23 cellular contexts compared by ENCODE assay signal in the genomic region with DNA sequence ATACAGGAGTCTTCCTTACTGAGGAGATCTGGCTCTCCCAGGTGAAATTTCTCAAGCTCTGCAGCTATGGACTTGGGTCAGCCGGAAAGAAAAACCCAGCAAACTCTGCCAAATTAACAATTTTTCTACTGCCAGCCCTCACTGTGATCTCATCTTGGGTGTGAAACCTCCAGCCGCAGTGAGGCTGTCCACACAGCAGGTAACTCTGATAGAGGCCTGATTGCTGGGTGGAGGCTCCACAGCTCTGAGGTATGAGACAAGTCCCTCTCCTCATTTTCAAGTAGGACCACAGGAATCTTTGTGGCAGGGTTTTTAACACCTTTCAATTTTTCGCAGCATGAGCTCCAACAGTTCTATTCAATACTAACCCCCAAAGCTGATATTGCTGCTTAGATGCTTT.
"Had no signal": no experiment of that assay in that cellular context is flagged by ENCODE, and none has a peak within 500 bp of the region (broad histone marks: within the 10 kb centered on the region; RNA-seq: fewer than 3 reads in every experiment).

No MANE protein-coding gene starts in this region.

- DNase-seq: dermis blood vessel endothelial cell; dorsolateral prefrontal cortex; effector CD4-positive, alpha-beta T cell; effector memory CD4-positive, alpha-beta T cell; erythroblast; esophagus squamous epithelium; foreskin fibroblast; foreskin melanocyte; gastrocnemius medialis; glutamatergic neuron; head of caudate nucleus; heart right ventricle; hippocampal formation; left cardiac atrium; left lung; left ventricle myocardium superior; lower lobe of right lung; mesenchymal stem cell; midbrain; naive thymus-derived CD4-positive, alpha-beta T cell had no signal

- H3K27ac ChIP-seq: coronary artery, dorsolateral prefrontal cortex, epithelial cell of prostate, esophagus squamous epithelium, gastrocnemius medialis, heart right ventricle, left lung, lower lobe of right lung had no signal

- H3K4me1 Mint-ChIP-seq: naive thymus-derived CD4-positive, alpha-beta T cell had no signal

- ATAC-seq: esophagus mucosa; gastrocnemius medialis; heart right ventricle; left cardiac atrium; left lung; left ventricle myocardium superior; lower lobe of right lung; naive thymus-derived CD4-positive, alpha-beta T cell had no signal

- H3K27me3 ChIP-seq: dorsolateral prefrontal cortex, esophagus squamous epithelium, gastrocnemius medialis, left lung had no signal

- H3K36me3 ChIP-seq: esophagus squamous epithelium, gastrocnemius medialis, heart right ventricle, left lung, lower lobe of right lung had no signal

- H3K27ac Mint-ChIP-seq: naive thymus-derived CD4-positive, alpha-beta T cell had no signal

- H3K4me1 ChIP-seq: esophagus squamous epithelium, gastrocnemius medialis, heart right ventricle, left lung, lower lobe of right lung had no signal

- H3K9me3 ChIP-seq: esophagus squamous epithelium, gastrocnemius medialis, left lung, lower lobe of right lung had no signal

- H3K36me3 Mint-ChIP-seq: naive thymus-derived CD4-positive, alpha-beta T cell had no signal

- H3K4me3 Mint-ChIP-seq: naive thymus-derived CD4-positive, alpha-beta T cell had no signal

- H3K4me3 ChIP-seq: coronary artery, dorsolateral prefrontal cortex, esophagus squamous epithelium, gastrocnemius medialis, heart right ventricle, left lung, lower lobe of right lung had no signal
